Comparison of ENCODE assay signal across 7 cellular contexts in genomic region chr5:41270423-41271251, GRCh38. TPM values are rescaled to one million over a fixed set of nuclear protein-coding genes. Genes with fewer than 3 reads are reported as not detected.
DNase-seq lines count a peak whose midpoint lies in the region; ATAC-seq and TF ChIP-seq lines count a peak whose summit lies in the region.

No MANE protein-coding gene starts in this region.

- no peak overlapping the region for H3K4me3 Mint-ChIP-seq in glutamatergic neuron (ENCODE audit: unreplicated experiment)

- H3K27ac Mint-ChIP-seq in glutamatergic neuron (ENCODE audit: unreplicated experiment), result no peak overlapping the region

- DNase-seq in LHCN-M2 (ENCODE audit: low read depth) (peak; percentile 49), SW480 (ENCODE audit: low spot score) (peak; percentile 48), glutamatergic neuron (peak; percentile 28), psoas muscle (no peak)
- DNase-seq in stimulated activated CD4-positive, alpha-beta T cell treated with anti-CD3 and anti-CD28 coated beads, Interleukin-4, amount 100 ng/mL, for 24 hours, result no peak

- H3K4me3 ChIP-seq in psoas muscle, result no peak overlapping the region

- WGBS in psoas muscle, 3 donors, result 46 to 49% (median 49%) methylated on average over 2 of the region's 2 CpGs

- H3K27ac ChIP-seq in psoas muscle, result no peak overlapping the region

- no peaks in the 10 kb centered on the region for H3K27me3 Mint-ChIP-seq in glutamatergic neuron (ENCODE audit: unreplicated experiment)

- TF ChIP-seq CTCF in GM12872 (IDR thresholded peaks at IDR 0.05; ENCODE audit: insufficient read depth, low read depth, low read length) (peak; percentile 74), glutamatergic neuron (IDR thresholded peaks at IDR 0.05; ENCODE audit: partially characterized antibody, unreplicated experiment) (peak; percentile 69), psoas muscle (IDR thresholded peaks at IDR 0.05) (peak; percentile 67)

- H3K36me3 ChIP-seq in psoas muscle (ENCODE audit: insufficient read depth in 1 of 2, low read depth in 1 of 2), result no peaks in the 10 kb centered on the region

- H3K9me3 Mint-ChIP-seq in glutamatergic neuron (ENCODE audit: unreplicated experiment), result no peaks in the 10 kb centered on the region

- H3K9me3 ChIP-seq in psoas muscle, result no peaks in the 10 kb centered on the region

- ATAC-seq in GM21717 (IDR thresholded peaks at IDR 0.05; ENCODE audit: unreplicated experiment), result peak; percentile 77
- ATAC-seq in psoas muscle, result peak; percentile 57 to 83 (median 70)

- no peaks in the 10 kb centered on the region for H3K36me3 Mint-ChIP-seq in glutamatergic neuron (ENCODE audit: unreplicated experiment)

- no peaks in the 10 kb centered on the region for H3K27me3 ChIP-seq in psoas muscle (ENCODE audit: insufficient read depth in 3 of 3, low read length in 2 of 3)

- no peaks in the 10 kb centered on the region for H3K4me1 ChIP-seq in psoas muscle

- no peaks in the 10 kb centered on the region for H3K4me1 Mint-ChIP-seq in glutamatergic neuron (ENCODE audit: low read depth, unreplicated experiment)

- intact Hi-C loops in psoas muscle (cut with DNase I), result loop anchor here in 1 of 2 donors (2.0 kb wide), 1 partner anchor 572 kb away; no protein-coding TSS in a partner anchor

RNA-seq across cellular contexts. Expression of gene C6, which starts 57.3 kb away (rescaled TPM):
- total RNA-seq in LHCN-M2 (2014; rRNA removed), result not detected in 2 replicates
- not detected for polyA plus RNA-seq in LHCN-M2 (2012)
- total RNA-seq in glutamatergic neuron (ENCODE audit: unreplicated experiment), result not detected
- 1 to 10 TPM in 1 of 4 donors, under 1 TPM in 3; 0.17 to 1.1 (median 0.46) TPM for total RNA-seq in psoas muscle
- polyA plus RNA-seq in psoas muscle, result under 1 TPM; 0.13 to 0.14 (median 0.13) TPM

Comparison
In these comparisons a context has a peak if more than half of its experiments do, and no peak if none do; other contexts are left out.
1. DNase-seq: peak in LHCN-M2 (single experiment), SW480 (single experiment) and glutamatergic neuron (single experiment); none in psoas muscle (0 of 2) and stimulated activated CD4-positive, alpha-beta T cell treated with anti-CD3 and anti-CD28 coated beads, Interleukin-4, amount 100 ng/mL, for 24 hours (single experiment).
2. Peak in every context shown above with its lines, with median percentiles within 50 percentile points of each other: CTCF ChIP-seq.